ENCODE assay signal across 1 cellular context in genomic region chr9:114371986-114372917, GRCh38.
TF ChIP-seq lines count a peak whose summit lies in the region.

No MANE protein-coding gene starts in this region.

TF ChIP-seq in GM12878, 131 proteins besides CTCF, POLR2A, EP300 and RAD21:
- TF ChIP-seq EGR1 (IDR thresholded peaks at IDR 0.05; ENCODE audit: borderline replicate concordance in 1 of 2, low read depth in 2 of 2, low read length in 2 of 2): 0 out of 3 replicates have a peak, but pooled peaks of 1 of the 2 experiments have one; percentile 4
- peak; percentile 37; the same call in 1 of the 2 replicates for TF ChIP-seq ZNF687 (IDR thresholded peaks at IDR 0.05)
- no peak for TF ChIP-seq NFXL1 (IDR thresholded peaks at IDR 0.05; ENCODE audit: borderline replicate concordance)
- no peak for TF ChIP-seq MAX (IDR thresholded peaks at IDR 0.05; ENCODE audit: low read depth, low read length)
- TF ChIP-seq PML (IDR thresholded peaks at IDR 0.05; ENCODE audit: low read length): no peak
- TF ChIP-seq SMARCA5 (IDR thresholded peaks at IDR 0.05): 0 out of 2 replicates have a peak, but pooled peaks have one; percentile 35
- TF ChIP-seq ETV6 (conservative IDR thresholded peaks at IDR 0.05 in 1 of 2, IDR thresholded peaks at IDR 0.05 in 1 of 2; ENCODE audit: borderline replicate concordance in 1 of 2, low read depth in 1 of 2): peak in 1 of 2 experiments; percentile 56; a peak in 2 of 4 replicates
- 0 out of 4 replicates have a peak, but pooled peaks of 1 of the 2 experiments have one; percentile 36 for TF ChIP-seq SRF (IDR thresholded peaks at IDR 0.05; ENCODE audit: low read depth in 2 of 2, low read length in 2 of 2)
- TF ChIP-seq ZNF592 (IDR thresholded peaks at IDR 0.05): no peak
- TF ChIP-seq JUNB (IDR thresholded peaks at IDR 0.05): 0 out of 2 replicates have a peak, but pooled peaks have one; percentile 2
